Comparison of ENCODE assay signal across 8 cellular contexts in genomic region chr12:48002773-48003218, GRCh38. TPM values are rescaled to one million over a fixed set of nuclear protein-coding genes. Genes with fewer than 3 reads are reported as not detected.
DNase-seq lines count a peak whose midpoint lies in the region; ATAC-seq and TF ChIP-seq lines count a peak whose summit lies in the region.

No MANE protein-coding gene starts in this region.

- peak; percentile 81 for DNase-seq in AG20443 (ENCODE audit: low spot score)
- DNase-seq in HuH-7.5 (ENCODE audit: low spot score) = peak; percentile 64
- peak; percentile 33 for DNase-seq in choroid plexus epithelial cell (ENCODE audit: low read depth)
- no peak for DNase-seq in naive B cell
- no peak for DNase-seq in iPS-NIHi11 (ENCODE audit: low spot score)

- no peak for TF ChIP-seq CTCF in choroid plexus epithelial cell (conservative IDR thresholded peaks at IDR 0.05; ENCODE audit: low read depth, low read length)

- H3K27me3 Mint-ChIP-seq in naive B cell = peaks cover 90 to 91% (median 91%) of the 10 kb centered on the region in 3 donors

- peak overlapping the region in 2 of 6 donors; percentile 18 to 49 for H3K27ac Mint-ChIP-seq in naive B cell

- H3K9me3 Mint-ChIP-seq in naive B cell = no peaks in the 10 kb centered on the region

- H3K36me3 Mint-ChIP-seq in naive B cell = no peaks in the 10 kb centered on the region

- H3K4me1 Mint-ChIP-seq in naive B cell = peaks cover 32 to 39% (median 34%) of the 10 kb centered on the region in 3 donors

- peak overlapping the region; percentile 59 to 91 (median 85) for H3K4me3 Mint-ChIP-seq in naive B cell

- H3K4me3 ChIP-seq in choroid plexus epithelial cell (ENCODE audit: low read depth, low read length) = peak overlapping the region; percentile 24

- ATAC-seq in naive B cell (ENCODE audit: low read depth in 2 of 2) (no peak), HG03571 (IDR thresholded peaks at IDR 0.05; ENCODE audit: unreplicated experiment) (no peak), HG02678 (IDR thresholded peaks at IDR 0.05; ENCODE audit: unreplicated experiment) (no peak), GM19351 (IDR thresholded peaks at IDR 0.05; ENCODE audit: unreplicated experiment) (no peak)

RNA-seq across cellular contexts. Expression of gene COL2A1, which starts 1.5 kb away (rescaled TPM):
- polyA plus RNA-seq in naive B cell (ENCODE audit: low read depth in 6 of 6) = not detected

RNA-seq across cellular contexts. Expression of gene TMEM106C, which starts 39.4 kb away (rescaled TPM):
- 10 to 100 TPM; 32.6 to 53.0 (median 44.9) TPM for polyA plus RNA-seq in naive B cell (ENCODE audit: low read depth in 6 of 6)

Comparison
In these comparisons a context has a peak if more than half of its experiments do, and no peak if none do; other contexts are left out.
1. DNase-seq: peak in AG20443 (single experiment), HuH-7.5 (single experiment) and choroid plexus epithelial cell (single experiment); none in naive B cell (single experiment) and iPS-NIHi11 (single experiment).